8 cellular contexts compared by ENCODE assay signal in genomic region chr20:53547664-53548239, GRCh38. TPM values are rescaled to one million over a fixed set of nuclear protein-coding genes. Genes with fewer than 3 reads are reported as not detected.
DNase-seq lines count a peak whose midpoint lies in the region; ATAC-seq and TF ChIP-seq lines count a peak whose summit lies in the region.

No MANE protein-coding gene starts in this region.

- intact Hi-C loops in left colon (cut with DNase I, micrococcal nuclease) (loop anchor here in 1 of 2 donors (5.0 kb wide), 1 partner anchor 1235 kb away; no protein-coding TSS in a partner anchor), stomach (cut with DNase I; ENCODE audit: low total_unique reads) (no loop called here)

- no peak for TF ChIP-seq POLR2A in stomach (IDR thresholded peaks at IDR 0.05)

- TF ChIP-seq CTCF in stomach (IDR thresholded peaks at IDR 0.05), result peak in 5 of 7 experiments; percentile 64 to 80 (median 78)

- H3K27ac ChIP-seq in stomach, result no peak overlapping the region

- ATAC-seq in left colon (peak; percentile 77), GM19328 (IDR thresholded peaks at IDR 0.05; ENCODE audit: unreplicated experiment) (no peak)

- no peaks in the 10 kb centered on the region for H3K27me3 ChIP-seq in stomach

- peaks cover 0 to 10% (median 9%) of the 10 kb centered on the region in 4 donors for H3K4me1 ChIP-seq in stomach

- no peaks in the 10 kb centered on the region for H3K36me3 ChIP-seq in stomach

- no peaks in the 10 kb centered on the region for H3K9me3 ChIP-seq in stomach

- TF ChIP-seq EP300 in stomach (IDR thresholded peaks at IDR 0.05), result no peak

- DNase-seq in 8988T (peak; percentile 70), GM04504 (ENCODE audit: low read depth) (peak; percentile 36), NCI-H1048 (lab: John Stamatoyannopoulos, UW) (peak; percentile 25), SK-MEL-5 (ENCODE audit: low read depth, low spot score) (peak; percentile 80), left colon (peak in 1 of 2 donors; percentile 11), stomach (peak; percentile 33)
- peak; percentile 21 for DNase-seq in central memory CD4-positive, alpha-beta T cell

- no peak overlapping the region for H3K4me3 ChIP-seq in stomach

- in situ Hi-C loops in SK-MEL-5 (cut with HindIII; ENCODE audit: low pct_unique_long_range_greater_than_20kb, low sequenced_read_pairs), result no loop called here

- 27 to 37% (median 31%) methylated on average over 7 of the region's 7 CpGs for WGBS in stomach, 5 donors

RNA-seq across cellular contexts. Expression of gene ZNF217, which starts 45.9 kb away (rescaled TPM):
- 13.9 and 16.0 TPM in 2 replicates for total RNA-seq in SK-MEL-5 (2014; rRNA removed; shearing (Covaris generic))
- polyA plus RNA-seq in SK-MEL-5 (2015; cell fraction: cytosol; rRNA removed), result 18.4 and 26.7 TPM in 2 replicates
- polyA plus RNA-seq in SK-MEL-5 (2015; cell fraction: nucleus; rRNA removed), result 21.8 and 28.2 TPM in 2 replicates
- total RNA-seq in left colon (10 to 100 TPM; 58.2 to 70.0 TPM), stomach (10 to 100 TPM; 24.3 to 40.2 (median 31.7) TPM)
- polyA plus RNA-seq in stomach, result 1 to 10 TPM; 6.3 to 9.6 (median 7.1) TPM
